8 cellular contexts compared by ENCODE assay signal in genomic region chr12:64611430-64612286, GRCh38. TPM values are rescaled to one million over a fixed set of nuclear protein-coding genes. Genes with fewer than 3 reads are reported as not detected.
DNase-seq lines count a peak whose midpoint lies in the region; ATAC-seq, FAIRE-seq and TF ChIP-seq lines count a peak whose summit lies in the region.

No MANE protein-coding gene starts in this region.

- DNase-seq in GM19239 (ENCODE audit: insufficient read length, low spot score) (no peak), T-helper 17 cell (no peak), colonic mucosa (peak; percentile 60), lower lobe of right lung (peak; percentile 59), pons (ENCODE audit: low spot score) (no peak)

- peak overlapping the region; percentile 97 for H3K4me3 Mint-ChIP-seq in T-helper 17 cell

- 4% methylated on average over 28 of the region's 28 CpGs for WGBS in thymus

- H3K4me1 Mint-ChIP-seq in T-helper 17 cell: peaks cover 48% of the 10 kb centered on the region

- H3K9ac ChIP-seq in colonic mucosa (ENCODE audit: low read depth in 2 of 2, low read length in 2 of 2): peak overlapping the region; percentile 97 to 99

- peak overlapping the region; percentile 85 for H3K4me3 ChIP-seq in colonic mucosa
- peak overlapping the region; percentile 96 for H3K4me3 ChIP-seq in lower lobe of right lung
- H3K4me3 ChIP-seq in thymus (ENCODE audit: low read length): peak overlapping the region; percentile 85

- no peaks in the 10 kb centered on the region for H3K36me3 ChIP-seq in colonic mucosa
- peaks cover 8% of the 10 kb centered on the region for H3K36me3 ChIP-seq in lower lobe of right lung
- no peaks in the 10 kb centered on the region for H3K36me3 ChIP-seq in thymus (ENCODE audit: control insufficient read depth, insufficient read depth)

- H3K4me1 ChIP-seq in colonic mucosa: no peaks in the 10 kb centered on the region
- peaks cover 47% of the 10 kb centered on the region for H3K4me1 ChIP-seq in lower lobe of right lung
- H3K4me1 ChIP-seq in thymus (ENCODE audit: control insufficient read depth, insufficient read depth, low read length): peaks cover 14% of the 10 kb centered on the region

- peaks cover 4% of the 10 kb centered on the region for H3K36me3 Mint-ChIP-seq in T-helper 17 cell (ENCODE audit: low read depth)

- intact Hi-C loops in colonic mucosa (cut with DNase I) (loop anchor here (5.0 kb wide), 1 partner anchor 76 kb away; no protein-coding TSS in a partner anchor), lower lobe of right lung (cut with DNase I) (loop anchor here (10.0 kb wide), 1 partner anchor 47 kb away; no protein-coding TSS in a partner anchor)

- peak; percentile 93 for FAIRE-seq in GM19239 (lab: Jason Lieb, UNC)

- TF ChIP-seq CTCF in 22Rv1 (IDR thresholded peaks at IDR 0.05) (no peak), colonic mucosa (IDR thresholded peaks at IDR 0.05) (no peak), lower lobe of right lung (IDR thresholded peaks at IDR 0.05) (no peak)

- ATAC-seq in T-helper 17 cell: no peak
- ATAC-seq in lower lobe of right lung: peak; percentile 50 to 54
- no peak for ATAC-seq in GM18868 (IDR thresholded peaks at IDR 0.05; ENCODE audit: unreplicated experiment)

- no peaks in the 10 kb centered on the region for H3K9me3 ChIP-seq in T-helper 17 cell (ENCODE audit: control insufficient read depth, low read length, poor library complexity, severe bottlenecking)
- no peaks in the 10 kb centered on the region for H3K9me3 ChIP-seq in colonic mucosa
- H3K9me3 ChIP-seq in lower lobe of right lung: no peaks in the 10 kb centered on the region
- H3K9me3 ChIP-seq in thymus (ENCODE audit: control insufficient read depth): no peaks in the 10 kb centered on the region

- H3K27ac ChIP-seq in 22Rv1: peak overlapping the region; percentile 98
- H3K27ac ChIP-seq in colonic mucosa: peak overlapping the region; percentile 98
- H3K27ac ChIP-seq in lower lobe of right lung: peak overlapping the region; percentile 93
- H3K27ac ChIP-seq in thymus (ENCODE audit: low read depth): peak overlapping the region; percentile 82

- H3K27me3 Mint-ChIP-seq in T-helper 17 cell: no peaks in the 10 kb centered on the region

- H3K27ac Mint-ChIP-seq in T-helper 17 cell: peak overlapping the region; percentile 97

- H3K27me3 ChIP-seq in colonic mucosa (no peaks in the 10 kb centered on the region), lower lobe of right lung (ENCODE audit: low read depth) (no peaks in the 10 kb centered on the region), thymus (ENCODE audit: control insufficient read depth, insufficient read depth) (no peaks in the 10 kb centered on the region)

RNA-seq across cellular contexts. Expression of gene RASSF3, which starts 1.4 kb away (rescaled TPM):
- total RNA-seq in T-helper 17 cell (100 to 1,000 TPM; 114 to 116 TPM), colonic mucosa (10 to 100 TPM; 52.6 to 90.3 TPM), lower lobe of right lung (82.7 TPM)
- 22.8 TPM for polyA plus RNA-seq in thymus

Comparison
In these comparisons a context has a peak if more than half of its experiments do, and no peak if none do; other contexts are left out.
1. DNase-seq: peak in colonic mucosa (single experiment) and lower lobe of right lung (single experiment); none in GM19239 (single experiment), T-helper 17 cell (0 of 3) and pons (single experiment).
2. ATAC-seq: peak in lower lobe of right lung (2 of 2); none in T-helper 17 cell (single experiment) and GM18868 (single experiment).
3. Peak in every context shown above with its lines, with median percentiles within 50 percentile points of each other: H3K27ac ChIP-seq and H3K4me3 ChIP-seq.